8 cellular contexts compared by ENCODE assay signal in the genomic region with DNA sequence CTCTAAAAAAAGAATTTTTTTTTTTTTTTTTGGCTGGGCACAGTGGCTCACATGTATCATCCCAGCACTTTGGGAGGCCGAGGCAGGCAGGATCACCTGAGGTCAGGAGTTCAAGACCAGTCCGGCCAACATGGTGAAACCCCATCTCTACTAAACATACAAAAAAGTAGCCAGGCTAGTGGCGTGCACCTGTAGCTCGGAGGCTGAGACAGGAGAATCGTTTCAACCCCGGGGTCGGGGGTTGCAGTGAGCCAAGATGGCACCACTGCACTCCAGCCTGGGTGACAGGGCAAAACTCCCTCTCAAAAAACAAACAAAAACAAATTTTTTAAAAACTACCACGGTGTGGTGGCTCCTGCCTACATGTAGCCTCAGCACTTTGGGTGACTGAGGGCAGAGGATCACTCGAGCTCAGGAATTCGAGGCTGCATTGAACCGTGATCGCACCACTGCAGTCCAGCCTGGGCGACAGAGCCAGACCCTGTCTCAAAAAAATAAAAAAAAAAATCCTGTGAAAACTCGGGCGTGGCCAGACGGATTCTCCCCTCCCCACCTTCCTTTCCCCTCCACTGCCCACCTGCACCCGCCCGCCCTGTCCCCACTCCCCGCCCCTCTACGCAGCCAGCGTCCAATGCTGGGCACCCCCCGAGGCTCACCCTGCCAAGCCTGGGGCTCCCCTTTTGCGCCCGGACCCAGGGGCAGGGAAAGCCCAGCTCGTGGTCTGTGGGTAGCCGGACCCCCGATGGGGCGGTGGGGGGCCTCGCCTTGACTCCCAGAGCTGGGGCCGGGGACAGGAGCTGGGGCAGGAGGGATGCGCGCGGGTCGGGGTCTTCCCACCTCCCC. TPM values are rescaled to one million over a fixed set of nuclear protein-coding genes. Genes with fewer than 3 reads are reported as not detected.
DNase-seq lines count a peak whose midpoint lies in the region; ATAC-seq and TF ChIP-seq lines count a peak whose summit lies in the region.

No MANE protein-coding gene starts in this region.

- in situ Hi-C loops in mammary epithelial cell (cut with MboI; ENCODE audit: low sequenced_read_pairs in 2 of 2), result no loop called here

- TF ChIP-seq CTCF in Loucy (conservative IDR thresholded peaks at IDR 0.05; ENCODE audit: low read length) (no peak), mammary epithelial cell (conservative IDR thresholded peaks at IDR 0.05 in 1 of 2, IDR thresholded peaks at IDR 0.05 in 1 of 2; ENCODE audit: extremely low read depth in 1 of 2, insufficient read depth in 1 of 2, low read depth in 1 of 2, low read length in 2 of 2) (no peak), right lobe of liver (IDR thresholded peaks at IDR 0.05) (no peak), tibial artery (IDR thresholded peaks at IDR 0.05) (no peak)

- WGBS in mammary epithelial cell (ENCODE audit: low coverage, missing lambda C conversion rate), result 56% methylated on average over 12 of the region's 34 CpGs
- 24% methylated on average over 16 of the region's 34 CpGs for WGBS in right lobe of liver (ENCODE audit: insufficient coverage, low coverage, low lambda C conversion rate, missing lambda C conversion rate)

- no TSS peak for BruUV-seq in mammary epithelial cell (replicated peaks; lab: Mats Ljungman, UMichigan)

- H3K4me1 ChIP-seq in ES-I3 (ENCODE audit: insufficient read depth, low read length) (peaks cover 22% of the 10 kb centered on the region), Loucy (ENCODE audit: insufficient read depth, low read length, poor library complexity, severe bottlenecking) (peaks cover 60% of the 10 kb centered on the region), mammary epithelial cell (ENCODE audit: insufficient read depth, low read length) (peaks cover 13% of the 10 kb centered on the region), right lobe of liver (peaks cover 0 to 24% (median 3%) of the 10 kb centered on the region in 4 donors), tibial artery (peaks cover 0 to 24% (median 14%) of the 10 kb centered on the region in 4 donors)

- H3K9me3 ChIP-seq in ES-I3 (ENCODE audit: control insufficient read depth, insufficient read depth, low read length), result no peaks in the 10 kb centered on the region
- no peaks in the 10 kb centered on the region for H3K9me3 ChIP-seq in Loucy (ENCODE audit: insufficient read depth, low read depth, low read length)
- no peaks in the 10 kb centered on the region for H3K9me3 ChIP-seq in mammary epithelial cell (replicated peaks; ENCODE audit: insufficient read depth, low read length)
- H3K9me3 ChIP-seq in right lobe of liver, result no peaks in the 10 kb centered on the region
- no peaks in the 10 kb centered on the region for H3K9me3 ChIP-seq in tibial artery

- dilution Hi-C loops in mammary epithelial cell (cut with HindIII; ENCODE audit: low sequenced_read_pairs), result no loop called here

- no peaks in the 10 kb centered on the region; the same call in 1 of the 2 replicates for H3F3A ChIP-seq in Loucy (ENCODE audit: low read depth)

- CTCF ChIA-PET in mammary epithelial cell (lab: Charles Lee; ENCODE audit: low non-redundant PET), result no interaction called here

- H3K36me3 ChIP-seq in ES-I3 (ENCODE audit: insufficient read depth, low read length), result no peaks in the 10 kb centered on the region
- H3K36me3 ChIP-seq in Loucy (ENCODE audit: insufficient read depth, low read length), result no peaks in the 10 kb centered on the region; the same call in 1 of the 2 replicates
- H3K36me3 ChIP-seq in mammary epithelial cell (ENCODE audit: insufficient read depth, low read length), result no peaks in the 10 kb centered on the region
- no peaks in the 10 kb centered on the region for H3K36me3 ChIP-seq in right lobe of liver
- H3K36me3 ChIP-seq in tibial artery, result peaks cover 0 to 4% (median 0%) of the 10 kb centered on the region in 3 donors

- no peak for TF ChIP-seq POLR2A in right lobe of liver (IDR thresholded peaks at IDR 0.05)

- intact Hi-C loops in mammary epithelial cell (cut with micrococcal nuclease), result no loop called here
- intact Hi-C loops in right lobe of liver (cut with DNase I), result no loop called here
- intact Hi-C loops in tibial artery (cut with DNase I; ENCODE audit: low total_unique reads), result no loop called here

- no peaks in the 10 kb centered on the region for H3K27me3 ChIP-seq in Loucy (ENCODE audit: insufficient read depth, low read length, poor library complexity, severe bottlenecking)
- H3K27me3 ChIP-seq in mammary epithelial cell (ENCODE audit: insufficient read depth, low read length), result no peaks in the 10 kb centered on the region
- H3K27me3 ChIP-seq in right lobe of liver, result no peaks in the 10 kb centered on the region
- H3K27me3 ChIP-seq in tibial artery, result no peaks in the 10 kb centered on the region

- H3K9me2 ChIP-seq in Loucy (replicated peaks; ENCODE audit: low read depth, low read length), result no peaks in the 10 kb centered on the region

- H2AFZ ChIP-seq in Loucy (ENCODE audit: low read length), result no peak overlapping the region
- H2AFZ ChIP-seq in mammary epithelial cell (ENCODE audit: low read depth, low read length), result peak overlapping the region; percentile 90

- peaks cover 6% of the 10 kb centered on the region for H4K20me1 ChIP-seq in Loucy (ENCODE audit: insufficient read depth, low read length, poor library complexity, severe bottlenecking)
- H4K20me1 ChIP-seq in mammary epithelial cell (ENCODE audit: insufficient read depth, low read length), result no peaks in the 10 kb centered on the region

- H3K4me3 ChIP-seq in Loucy (ENCODE audit: low read length, poor library complexity, severe bottlenecking) (peak overlapping the region; percentile 99), mammary epithelial cell (replicated peaks in 1 of 3; ENCODE audit: insufficient read depth in 1 of 3, low read depth in 2 of 3, low read length in 3 of 3) (peak overlapping the region; percentile 54 to 72 (median 66)), right lobe of liver (peak overlapping the region; percentile 32 to 59 (median 55)), tibial artery (peak overlapping the region; percentile 62 to 63)

- H3K9ac ChIP-seq in ES-I3 (ENCODE audit: low read depth, low read length) (peak overlapping the region; percentile 75), Loucy (ENCODE audit: low read depth, low read length, poor library complexity, severe bottlenecking) (peak overlapping the region; percentile 71), mammary epithelial cell (ENCODE audit: insufficient read depth, low read length) (no peak overlapping the region)

- no peak for DNase-seq in mammary epithelial cell
- peak in 1 of 3 donors; percentile 46 for DNase-seq in right lobe of liver
- no peak for DNase-seq in tibial artery
- DNase-seq in ureter (ENCODE audit: low spot score), result no peak
- no peak for DNase-seq in H4 (ENCODE audit: low spot score)

- H3K27ac ChIP-seq in mammary epithelial cell (ENCODE audit: insufficient read depth, low read depth, low read length) (no peak overlapping the region), right lobe of liver (peak overlapping the region; percentile 6 to 66 (median 56)), tibial artery (peak overlapping the region; percentile 57 to 72)

- peak; percentile 18 for ATAC-seq in GM21526 (IDR thresholded peaks at IDR 0.05; ENCODE audit: low FRiP score, unreplicated experiment)
- ATAC-seq in right lobe of liver, result peak; percentile 22 to 36 (median 22)

- H3K79me2 ChIP-seq in Loucy (ENCODE audit: insufficient read depth, low read length), result peaks cover 38% of the 10 kb centered on the region
- H3K79me2 ChIP-seq in mammary epithelial cell (ENCODE audit: insufficient read depth, low read length), result no peaks in the 10 kb centered on the region

- H3K4me2 ChIP-seq in Loucy (ENCODE audit: low read depth, low read length, poor library complexity, severe bottlenecking) (peak overlapping the region; percentile 81), mammary epithelial cell (ENCODE audit: insufficient read depth, low read depth, low read length) (peak overlapping the region; percentile 97)

RNA-seq across cellular contexts. Expression of a gene that starts 0.7 kb away (rescaled TPM):
- total RNA-seq in mammary epithelial cell (10 to 100 TPM; 17.3 to 28.0 TPM), right lobe of liver (1 to 10 TPM; 1.2 to 4.2 (median 2.6) TPM), ureter (19.7 TPM)
- 10.7 TPM for polyA plus RNA-seq in mammary epithelial cell
- 13.6 TPM for polyA minus RNA-seq in mammary epithelial cell
- 35.9 and 37.3 TPM in 2 replicates for total RNA-seq in H4 (2014; rRNA removed; shearing (Covaris generic))

RNA-seq across cellular contexts. Expression of a gene that starts 32.0 kb away (rescaled TPM):
- 10 to 100 TPM in 1 of 2 donors, 1 to 10 TPM in 1; 9.2 to 12.5 TPM for total RNA-seq in mammary epithelial cell
- polyA plus RNA-seq in mammary epithelial cell, result 5.3 TPM
- 0.41 TPM for polyA minus RNA-seq in mammary epithelial cell
- 10 to 100 TPM in 1 of 6 experiments, 1 to 10 TPM in 5; 3.7 to 11.7 (median 5.6) TPM for total RNA-seq in right lobe of liver
- 10.3 TPM for total RNA-seq in ureter
- 45.7 and 52.7 TPM in 2 replicates for total RNA-seq in H4 (2014; rRNA removed; shearing (Covaris generic))

RNA-seq across cellular contexts. Expression of a gene that starts 32.1 kb away (rescaled TPM):
- total RNA-seq in mammary epithelial cell (10 to 100 TPM; 17.8 to 18.3 TPM), right lobe of liver (10 to 100 TPM in 4 of 6 experiments, 1 to 10 TPM in 2; 8.3 to 15.5 (median 12.9) TPM), ureter (11.4 TPM)
- polyA plus RNA-seq in mammary epithelial cell, result 18.0 TPM
- polyA minus RNA-seq in mammary epithelial cell, result 10.0 TPM
- 30.6 and 42.1 TPM in 2 replicates for total RNA-seq in H4 (2014; rRNA removed; shearing (Covaris generic))

RNA-seq across cellular contexts. Expression of a gene that starts 36.5 kb away (rescaled TPM):
- 10 to 100 TPM; 13.3 to 27.1 TPM for total RNA-seq in mammary epithelial cell
- polyA plus RNA-seq in mammary epithelial cell, result 13.2 TPM
- polyA minus RNA-seq in mammary epithelial cell, result 1.0 TPM
- 1 to 10 TPM; 6.1 to 9.8 (median 8.9) TPM for total RNA-seq in right lobe of liver
- total RNA-seq in ureter, result 22.8 TPM
- 20.9 and 24.5 TPM in 2 replicates for total RNA-seq in H4 (2014; rRNA removed; shearing (Covaris generic))

RNA-seq across cellular contexts. Expression of a gene that starts 46.0 kb away (rescaled TPM):
- total RNA-seq in mammary epithelial cell (10 to 100 TPM; 19.3 to 50.5 TPM), right lobe of liver (10 to 100 TPM; 18.8 to 27.1 (median 20.3) TPM), ureter (53.1 TPM)
- polyA plus RNA-seq in mammary epithelial cell, result 75.1 TPM
- polyA minus RNA-seq in mammary epithelial cell, result 5.2 TPM
- total RNA-seq in H4 (2014; rRNA removed; shearing (Covaris generic)), result 42.0 and 53.2 TPM in 2 replicates
